In the genomic region with DNA sequence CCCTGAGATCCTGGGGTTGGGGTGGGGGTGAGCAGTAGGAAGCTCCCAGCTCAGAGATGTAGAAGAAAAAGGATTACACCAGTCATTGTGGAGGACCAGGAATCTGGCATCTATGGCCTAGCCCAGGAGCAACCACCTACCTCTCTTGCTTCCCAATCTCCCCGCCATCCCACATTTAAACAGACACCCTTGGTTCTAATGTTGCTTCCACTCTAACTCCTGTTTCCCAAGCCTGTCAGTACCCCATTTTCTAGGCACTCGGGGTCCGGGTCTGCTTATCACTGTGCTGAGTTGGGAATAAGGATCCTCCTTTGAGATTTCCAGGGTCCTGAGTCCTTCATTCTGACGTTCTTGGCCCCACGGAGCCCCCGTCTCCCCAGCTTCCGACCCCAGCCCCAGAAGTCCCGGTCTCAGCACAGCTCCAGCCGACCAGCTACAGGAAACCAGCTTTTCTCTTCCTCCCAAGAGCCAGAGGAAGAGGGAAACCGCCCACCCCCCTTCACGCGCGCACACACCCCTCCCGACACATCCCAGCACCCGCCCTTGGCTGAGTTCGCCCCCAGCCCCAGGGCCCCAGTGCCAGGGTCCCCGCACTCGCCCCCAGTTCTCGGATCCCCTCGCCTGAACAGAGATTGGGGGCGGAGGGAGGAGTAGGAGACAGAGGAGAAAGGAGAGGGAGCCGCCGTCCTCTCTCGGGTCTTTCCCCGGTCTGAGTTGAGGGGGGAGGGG, we compare ENCODE assay signal across 8 cellular contexts. TPM values are rescaled to one million over a fixed set of nuclear protein-coding genes. Genes with fewer than 3 reads are reported as not detected.
DNase-seq lines count a peak whose midpoint lies in the region; ATAC-seq and TF ChIP-seq lines count a peak whose summit lies in the region.

No MANE protein-coding gene starts in this region.

- peak overlapping the region; percentile 95 for H3K27ac Mint-ChIP-seq in activated CD4-positive, alpha-beta T cell treated with anti-CD3 and anti-CD28 coated beads for 36 hours
- peak overlapping the region; percentile 94 to 99 (median 96) for H3K27ac Mint-ChIP-seq in immature natural killer cell

- no peak for TF ChIP-seq POLR2A in stomach (IDR thresholded peaks at IDR 0.05)

- no peaks in the 10 kb centered on the region for H3K27me3 Mint-ChIP-seq in activated CD4-positive, alpha-beta T cell treated with anti-CD3 and anti-CD28 coated beads for 36 hours
- peaks cover 10 to 35% (median 18%) of the 10 kb centered on the region in 3 donors for H3K27me3 Mint-ChIP-seq in immature natural killer cell (ENCODE audit: low read depth in 3 of 3)

- peak; percentile 41 for DNase-seq in activated CD4-positive, alpha-beta T cell treated with anti-CD3 and anti-CD28 coated beads for 36 hours
- no peak for DNase-seq in activated CD4-positive, alpha-beta T cell treated with anti-CD3 and anti-CD28 coated beads for 1 hour
- DNase-seq in immature natural killer cell (peak; percentile 41 to 52 (median 52)), stomach (no peak), NCI-H524 (lab: John Stamatoyannopoulos, UW) (no peak), NCI-H69 (lab: John Stamatoyannopoulos, UW) (no peak)

- peaks cover 54 to 97% (median 73%) of the 10 kb centered on the region in 4 donors for H3K4me1 ChIP-seq in stomach

- peaks cover 0 to 22% (median 11%) of the 10 kb centered on the region in 3 donors for H3K27me3 ChIP-seq in stomach

- H3K27ac ChIP-seq in adipose tissue (ENCODE audit: low read depth, low read length) (peak overlapping the region; percentile 21), stomach (peak overlapping the region; percentile 81 to 94 (median 91))

- H3K9me3 Mint-ChIP-seq in activated CD4-positive, alpha-beta T cell treated with anti-CD3 and anti-CD28 coated beads for 36 hours (ENCODE audit: low read depth) = no peaks in the 10 kb centered on the region
- H3K9me3 Mint-ChIP-seq in immature natural killer cell = no peaks in the 10 kb centered on the region

- H3K36me3 Mint-ChIP-seq in activated CD4-positive, alpha-beta T cell treated with anti-CD3 and anti-CD28 coated beads for 36 hours (ENCODE audit: low read depth) = peaks cover 10% of the 10 kb centered on the region
- H3K36me3 Mint-ChIP-seq in immature natural killer cell = peaks cover 0 to 4% (median 0%) of the 10 kb centered on the region in 3 donors

- H3K9me3 ChIP-seq in stomach = no peaks in the 10 kb centered on the region

- WGBS in adipose tissue, 3 donors = 2 to 46% (median 4%) methylated on average over 24 to 25 of the region's 25 CpGs
- 22 to 32% (median 27%) methylated on average over 19 to 25 of the region's 25 CpGs for WGBS in stomach, 5 donors

- intact Hi-C loops in activated CD4-positive, alpha-beta T cell treated with anti-CD3 and anti-CD28 coated beads for 36 hours (cut with DNase I, micrococcal nuclease) = loop anchor here in 1 of 2 experiments (10.0 kb wide), 1 partner anchor 1207 kb away; no protein-coding TSS in a partner anchor
- intact Hi-C loops in stomach (cut with DNase I; ENCODE audit: low total_unique reads) = no loop called here

- POLR2A ChIA-PET in activated CD4-positive, alpha-beta T cell treated with anti-CD3 and anti-CD28 coated beads for 36 hours (lab: Charles Lee) = interaction anchor here (1.0 kb wide), 1 partner anchor 14 kb away, joined by 4 read pairs; no protein-coding TSS in a partner anchor

- no peaks in the 10 kb centered on the region for H3K36me3 ChIP-seq in stomach

- CTCF ChIA-PET in activated CD4-positive, alpha-beta T cell treated with anti-CD3 and anti-CD28 coated beads for 36 hours (lab: Charles Lee) = interaction anchor here (0.6 to 14.4 kb wide), 6 partner anchors 17 to 1890 kb away, joined by 3 to 260 read pairs (median 12); no protein-coding TSS in a partner anchor

- no peak for TF ChIP-seq CTCF in stomach (IDR thresholded peaks at IDR 0.05)

- H3K4me3 ChIP-seq in stomach = peak overlapping the region; percentile 76 to 83 (median 82)

- ATAC-seq in activated CD4-positive, alpha-beta T cell treated with anti-CD3 and anti-CD28 coated beads for 36 hours = peak; percentile 8
- ATAC-seq in GM21447 (IDR thresholded peaks at IDR 0.05; ENCODE audit: unreplicated experiment) = no peak

- peaks cover 50% of the 10 kb centered on the region for H3K4me1 Mint-ChIP-seq in activated CD4-positive, alpha-beta T cell treated with anti-CD3 and anti-CD28 coated beads for 36 hours
- peaks cover 71 to 78% of the 10 kb centered on the region in 2 donors for H3K4me1 Mint-ChIP-seq in immature natural killer cell

- TF ChIP-seq EP300 in stomach (IDR thresholded peaks at IDR 0.05) = no peak

- H3K4me3 Mint-ChIP-seq in activated CD4-positive, alpha-beta T cell treated with anti-CD3 and anti-CD28 coated beads for 36 hours = peak overlapping the region; percentile 96
- peak overlapping the region; percentile 97 to 98 (median 97) for H3K4me3 Mint-ChIP-seq in immature natural killer cell

RNA-seq across cellular contexts. Expression of a gene that starts 1.2 kb away (rescaled TPM):
- total RNA-seq in activated CD4-positive, alpha-beta T cell treated with anti-CD3 and anti-CD28 coated beads for 36 hours = 10 to 100 TPM; 38.6 to 58.0 TPM
- 10 to 100 TPM; 17.6 to 79.0 (median 61.3) TPM for polyA plus RNA-seq in adipose tissue
- polyA plus RNA-seq in immature natural killer cell = 100 to 1,000 TPM in 1 of 3 donors, 10 to 100 TPM in 2; 26.2 to 119 (median 65.5) TPM
- 100 to 1,000 TPM in 2 of 5 donors, 10 to 100 TPM in 3; 53.7 to 182 (median 88.8) TPM for total RNA-seq in stomach
- polyA plus RNA-seq in stomach = 100 to 1,000 TPM in 1 of 3 donors, 10 to 100 TPM in 2; 29.3 to 102 (median 33.2) TPM

RNA-seq across cellular contexts. Expression of a gene that starts 33.3 kb away (rescaled TPM):
- under 1 TPM; 0.73 to 0.74 TPM for total RNA-seq in activated CD4-positive, alpha-beta T cell treated with anti-CD3 and anti-CD28 coated beads for 36 hours
- polyA plus RNA-seq in adipose tissue (10 to 100 TPM in 2 of 3 donors, 1 to 10 TPM in 1; 2.3 to 23.8 (median 19.0) TPM), immature natural killer cell (1 to 10 TPM; 1.8 to 2.7 (median 2.2) TPM), stomach (10 to 100 TPM; 16.9 to 35.1 (median 17.6) TPM)
- 10 to 100 TPM in 1 of 5 donors, 1 to 10 TPM in 4; 1.2 to 35.7 (median 2.6) TPM for total RNA-seq in stomach

RNA-seq across cellular contexts. Expression of a gene that starts 53.6 kb away (rescaled TPM):
- 1 to 10 TPM in 1 of 2 experiments, under 1 TPM in 1; 0.98 to 1.7 TPM for total RNA-seq in activated CD4-positive, alpha-beta T cell treated with anti-CD3 and anti-CD28 coated beads for 36 hours
- polyA plus RNA-seq in adipose tissue = 1 to 10 TPM in 2 of 3 donors, under 1 TPM in 1; 0.24 to 3.5 (median 1.0) TPM
- not detected for polyA plus RNA-seq in immature natural killer cell
- not detected for total RNA-seq in stomach
- polyA plus RNA-seq in stomach = 1 to 10 TPM in 1 of 3 donors, under 1 TPM in 2; 0.46 to 1.4 (median 0.50) TPM

RNA-seq across cellular contexts. Expression of a gene that starts 55.5 kb away (rescaled TPM):
- total RNA-seq in activated CD4-positive, alpha-beta T cell treated with anti-CD3 and anti-CD28 coated beads for 36 hours = 1 to 10 TPM; 6.8 to 7.2 TPM
- polyA plus RNA-seq in adipose tissue = 1 to 10 TPM in 1 of 3 donors, under 1 TPM in 2; 0.16 to 2.0 (median 0.46) TPM
- 10 to 100 TPM; 14.1 to 22.7 (median 16.6) TPM for polyA plus RNA-seq in immature natural killer cell
- not detected for total RNA-seq in stomach
- polyA plus RNA-seq in stomach = under 1 TPM in 2 of 3 donors, not detected in 1; 0.44 to 0.50 TPM

Comparison
In these comparisons a context has a peak if more than half of its experiments do, and no peak if none do; other contexts are left out.
1. DNase-seq: peak in activated CD4-positive, alpha-beta T cell treated with anti-CD3 and anti-CD28 coated beads for 36 hours (single experiment) and immature natural killer cell (3 of 3); none in activated CD4-positive, alpha-beta T cell treated with anti-CD3 and anti-CD28 coated beads for 1 hour (single experiment), stomach (single experiment), NCI-H524 (0 of 2) and NCI-H69 (single experiment).